1 cellular context compared by ENCODE assay signal in the genomic region with DNA sequence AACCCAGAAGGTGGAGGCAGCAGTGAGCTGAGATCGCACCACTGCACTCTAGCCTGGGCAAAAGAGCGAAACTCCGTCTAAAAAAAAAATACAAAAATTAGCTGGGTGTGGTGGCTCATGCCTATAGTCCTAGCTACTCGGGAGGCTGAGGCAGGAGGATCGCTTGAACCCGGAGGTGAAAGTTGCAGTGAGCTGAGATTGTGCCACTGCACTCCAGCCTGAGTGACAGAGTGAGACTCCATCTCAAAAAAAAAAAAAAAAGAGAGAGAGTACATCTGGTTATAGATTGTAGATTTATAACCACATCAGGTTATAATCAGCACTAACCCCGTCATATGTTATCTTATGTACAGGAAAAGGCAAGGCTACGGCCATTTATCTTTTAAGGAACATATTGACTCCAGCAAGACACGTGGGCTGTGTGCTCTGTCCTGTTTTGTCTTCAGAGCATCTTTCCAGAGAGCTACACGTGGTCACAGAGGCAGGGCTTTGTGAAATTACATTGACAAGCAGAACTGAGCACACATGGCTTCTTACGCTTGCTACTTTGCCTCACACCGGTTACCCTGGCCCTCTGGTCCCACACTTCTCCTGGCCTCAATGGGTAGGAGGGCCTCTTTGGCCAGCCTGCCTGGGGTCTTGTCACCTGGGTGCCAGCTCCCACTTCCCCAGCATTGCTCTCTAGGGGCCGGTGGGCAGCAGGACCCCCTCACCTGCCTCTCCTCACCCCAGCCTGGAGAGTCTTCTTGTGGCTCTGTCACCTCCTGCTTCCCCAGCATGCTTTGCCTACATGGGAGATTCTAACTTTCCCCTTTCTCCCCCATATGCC.
TF ChIP-seq lines count a peak whose summit lies in the region.

No MANE protein-coding gene starts in this region.

TF ChIP-seq in K562, 482 proteins besides CTCF, POLR2A, EP300 and RAD21 (continued from another document):
- TF ChIP-seq GATAD2A (IDR thresholded peaks at IDR 0.05), result no peak
- TF ChIP-seq KDM5B (IDR thresholded peaks at IDR 0.05; ENCODE audit: insufficient replicate concordance, low read depth, low read length), result no peak
- TF ChIP-seq CBFA2T2 (conservative IDR thresholded peaks at IDR 0.05), result peak; percentile 75
- TF ChIP-seq DMBX1 (CRISPR knock-in tag; IDR thresholded peaks at IDR 0.05; ENCODE audit: borderline replicate concordance), result 0 out of 2 replicates have a peak, but pooled peaks have one; percentile 16
- no peak for TF ChIP-seq BMI1 (IDR thresholded peaks at IDR 0.05; ENCODE audit: low read length)
